In genomic region chr13:43905435-43906031, GRCh38 we compare ENCODE assay signal across 8 cellular contexts. TPM values are rescaled to one million over a fixed set of nuclear protein-coding genes. Genes with fewer than 3 reads are reported as not detected.
A peak's percentile ranks its signal among the peaks of the same experiment; 100 is the strongest.
DNase-seq lines count a peak whose midpoint lies in the region; ATAC-seq and TF ChIP-seq lines count a peak whose summit lies in the region.

No MANE protein-coding gene starts in this region.

- TF ChIP-seq CTCF in GM23338 (conservative IDR thresholded peaks at IDR 0.05; ENCODE audit: low read depth in 2 of 2) (peak; percentile 77 to 86), ovary (IDR thresholded peaks at IDR 0.05) (peak in 2 of 3 donors; percentile 74 to 85)

- H3K36me3 Mint-ChIP-seq in GM23338 (ENCODE audit: low read depth): no peaks in the 10 kb centered on the region
- no peaks in the 10 kb centered on the region for H3K36me3 Mint-ChIP-seq in activated CD4-positive, alpha-beta memory T cell treated with anti-CD3 and anti-CD28 coated beads, Interleukin-2, amount 10 ng/mL, durations not matched to agents 7 days and 5 days (ENCODE audit: low read depth)

- WGBS in ovary, 3 donors: 0 to 2% (median 0%) methylated on average over 3 of the region's 3 CpGs

- no peak overlapping the region for H3K4me3 Mint-ChIP-seq in GM23338
- no peak overlapping the region for H3K4me3 Mint-ChIP-seq in activated CD4-positive, alpha-beta memory T cell treated with anti-CD3 and anti-CD28 coated beads, Interleukin-2, amount 10 ng/mL, durations not matched to agents 7 days and 5 days

- no peaks in the 10 kb centered on the region for H3K9me3 Mint-ChIP-seq in GM23338
- H3K9me3 Mint-ChIP-seq in activated CD4-positive, alpha-beta memory T cell treated with anti-CD3 and anti-CD28 coated beads, Interleukin-2, amount 10 ng/mL, durations not matched to agents 7 days and 5 days: no peaks in the 10 kb centered on the region

- POLR2A ChIA-PET in activated CD4-positive, alpha-beta memory T cell treated with anti-CD3 and anti-CD28 coated beads, Interleukin-2, amount 10 ng/mL, durations not matched to agents 7 days and 5 days (lab: Charles Lee): interaction anchor here (0.8 kb wide), 1 partner anchor 26 kb away, joined by 3 read pairs; the partner anchor contains the start of genes CCDC122 and LACC1

- H3K27me3 ChIP-seq in GM23338 (ENCODE audit: insufficient read depth) (no peaks in the 10 kb centered on the region), ovary (no peaks in the 10 kb centered on the region)

- H3K4me3 ChIP-seq in GM23338 (no peak overlapping the region), ovary (no peak overlapping the region)

- no peaks in the 10 kb centered on the region for H3K9me2 ChIP-seq in GM23338 (ENCODE audit: insufficient read depth)

- TF ChIP-seq POLR2A in ovary (IDR thresholded peaks at IDR 0.05): no peak

- H3K27ac Mint-ChIP-seq in GM23338: no peak overlapping the region
- H3K27ac Mint-ChIP-seq in activated CD4-positive, alpha-beta memory T cell treated with anti-CD3 and anti-CD28 coated beads, Interleukin-2, amount 10 ng/mL, durations not matched to agents 7 days and 5 days: no peak overlapping the region

- no peak overlapping the region for H3K4me2 ChIP-seq in GM23338

- H3K27ac ChIP-seq in GM23338 (ENCODE audit: low read depth): no peak overlapping the region
- no peak overlapping the region for H3K27ac ChIP-seq in ovary

- ATAC-seq in GM23338 (peak; percentile 61), HG03342 (IDR thresholded peaks at IDR 0.05; ENCODE audit: unreplicated experiment) (no peak)

- TF ChIP-seq EP300 in ovary (IDR thresholded peaks at IDR 0.05): no peak

- no peaks in the 10 kb centered on the region for H3K36me3 ChIP-seq in GM23338 (ENCODE audit: insufficient read depth)
- no peaks in the 10 kb centered on the region for H3K36me3 ChIP-seq in ovary

- H2AFZ ChIP-seq in GM23338: no peak overlapping the region

- intact Hi-C loops in ovary (cut with DNase I): loop anchor here in 3 of 4 donors (5.0 to 10.0 kb wide), 4 partner anchors 139 to 1069 kb away; no protein-coding TSS in a partner anchor

- no peaks in the 10 kb centered on the region for H4K20me1 ChIP-seq in GM23338 (replicated peaks; ENCODE audit: insufficient read depth)

- H3K4me1 ChIP-seq in GM23338 (ENCODE audit: insufficient read depth) (no peaks in the 10 kb centered on the region), ovary (ENCODE audit: insufficient read depth) (no peaks in the 10 kb centered on the region)

- H3K9me3 ChIP-seq in ovary: no peaks in the 10 kb centered on the region

- H3F3A ChIP-seq in GM23338 (replicated peaks; ENCODE audit: low read depth): no peaks in the 10 kb centered on the region

- no peaks in the 10 kb centered on the region for H3K4me1 Mint-ChIP-seq in GM23338
- H3K4me1 Mint-ChIP-seq in activated CD4-positive, alpha-beta memory T cell treated with anti-CD3 and anti-CD28 coated beads, Interleukin-2, amount 10 ng/mL, durations not matched to agents 7 days and 5 days: no peaks in the 10 kb centered on the region

- CTCF ChIA-PET in activated CD4-positive, alpha-beta memory T cell treated with anti-CD3 and anti-CD28 coated beads, Interleukin-2, amount 10 ng/mL, durations not matched to agents 7 days and 5 days (lab: Charles Lee): interaction anchor here (1.0 to 6.3 kb wide), 5 partner anchors 48 to 578 kb away, joined by 3 to 58 read pairs (median 3); no protein-coding TSS in a partner anchor

- no peaks in the 10 kb centered on the region for H3K79me2 ChIP-seq in GM23338 (replicated peaks; ENCODE audit: insufficient read depth)

- peaks cover 3% of the 10 kb centered on the region for H3K27me3 Mint-ChIP-seq in GM23338 (ENCODE audit: insufficient read depth, low read depth, poor library complexity)
- peaks cover 18% of the 10 kb centered on the region for H3K27me3 Mint-ChIP-seq in activated CD4-positive, alpha-beta memory T cell treated with anti-CD3 and anti-CD28 coated beads, Interleukin-2, amount 10 ng/mL, durations not matched to agents 7 days and 5 days

- DNase-seq in COR-L47 (lab: John Stamatoyannopoulos, UW) (peak; percentile 47), GM23338 (ENCODE audit: low spot score) (peak; percentile 82), NCI-H226 (peak; percentile 50), germinal center (ENCODE audit: low spot score) (peak; percentile 45), ovary (peak in 1 of 5 donors; percentile 44), islet precursor cell (no peak)
- peak; percentile 19 for DNase-seq in activated CD4-positive, alpha-beta memory T cell treated with anti-CD3 and anti-CD28 coated beads, Interleukin-2, amount 10 ng/mL, durations not matched to agents 7 days and 5 days

TF ChIP-seq in GM23338, 12 proteins besides CTCF, POLR2A, EP300 and RAD21 (continues in another document):
- TF ChIP-seq, protein P1, sequence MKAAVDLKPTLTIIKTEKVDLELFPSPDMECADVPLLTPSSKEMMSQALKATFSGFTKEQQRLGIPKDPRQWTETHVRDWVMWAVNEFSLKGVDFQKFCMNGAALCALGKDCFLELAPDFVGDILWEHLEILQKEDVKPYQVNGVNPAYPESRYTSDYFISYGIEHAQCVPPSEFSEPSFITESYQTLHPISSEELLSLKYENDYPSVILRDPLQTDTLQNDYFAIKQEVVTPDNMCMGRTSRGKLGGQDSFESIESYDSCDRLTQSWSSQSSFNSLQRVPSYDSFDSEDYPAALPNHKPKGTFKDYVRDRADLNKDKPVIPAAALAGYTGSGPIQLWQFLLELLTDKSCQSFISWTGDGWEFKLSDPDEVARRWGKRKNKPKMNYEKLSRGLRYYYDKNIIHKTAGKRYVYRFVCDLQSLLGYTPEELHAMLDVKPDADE (IDR thresholded peaks at IDR 0.05): no peak
- TF ChIP-seq EZH2phosphoT487 (IDR thresholded peaks at IDR 0.05; ENCODE audit: unreplicated experiment) (no peak), JUNB (IDR thresholded peaks at IDR 0.05; ENCODE audit: unreplicated experiment) (no peak), POLR2AphosphoS5 (IDR thresholded peaks at IDR 0.05; ENCODE audit: low read depth) (no peak), STAT1 (IDR thresholded peaks at IDR 0.05; ENCODE audit: unreplicated experiment) (no peak)

RNA-seq across cellular contexts. Expression of gene LACC1, which starts 25.8 kb away (rescaled TPM):
- 4.6 and 7.9 TPM in 2 replicates for total RNA-seq in GM23338 (2014; rRNA removed; shearing (Covaris generic))
- polyA plus RNA-seq in GM23338 (2016; fragmentation: Nextera tagmentation; extraction: Ambion mirVana) (3.0 and 4.4 TPM in 2 replicates), ovary (1 to 10 TPM; 3.4 to 7.3 TPM)
- 1 to 10 TPM; 3.2 to 5.4 TPM for total RNA-seq in activated CD4-positive, alpha-beta memory T cell treated with anti-CD3 and anti-CD28 coated beads, Interleukin-2, amount 10 ng/mL, durations not matched to agents 7 days and 5 days
- 1 to 10 TPM; 2.0 to 6.8 (median 5.3) TPM for total RNA-seq in ovary

RNA-seq across cellular contexts. Expression of gene CCDC122, which starts 26.0 kb away (rescaled TPM):
- total RNA-seq in GM23338 (2014; rRNA removed; shearing (Covaris generic)): 7.4 and 7.5 TPM in 2 replicates
- polyA plus RNA-seq in GM23338 (2016; fragmentation: Nextera tagmentation; extraction: Ambion mirVana) (28.0 and 30.6 TPM in 2 replicates), ovary (1 to 10 TPM; 5.2 to 7.2 TPM)
- total RNA-seq in activated CD4-positive, alpha-beta memory T cell treated with anti-CD3 and anti-CD28 coated beads, Interleukin-2, amount 10 ng/mL, durations not matched to agents 7 days and 5 days: 1 to 10 TPM in 1 of 2 experiments, under 1 TPM in 1; 0.73 to 1.2 TPM
- 10 to 100 TPM in 3 of 7 donors, 1 to 10 TPM in 4; 4.2 to 15.2 (median 6.6) TPM for total RNA-seq in ovary
